8 cellular contexts compared by ENCODE assay signal in the genomic region with DNA sequence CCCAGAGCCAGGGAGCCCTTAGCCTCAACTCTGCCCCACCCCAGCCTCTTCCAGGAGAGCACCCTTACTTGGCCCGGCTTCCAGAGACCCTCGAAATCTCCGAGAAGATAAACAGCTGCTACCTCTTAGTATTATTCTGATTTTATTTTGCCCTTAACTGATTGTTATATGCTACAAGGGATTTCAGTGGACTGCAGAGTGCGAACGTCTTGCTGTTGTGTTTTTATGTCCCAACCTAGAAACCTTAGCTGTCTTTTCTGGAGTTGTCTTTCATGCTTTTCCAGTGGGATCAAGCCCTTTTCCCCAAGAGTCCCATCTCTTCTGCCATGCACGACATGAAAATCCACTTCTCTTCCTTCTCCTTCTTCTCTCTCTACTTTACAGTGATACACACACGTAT. TPM values are rescaled to one million over a fixed set of nuclear protein-coding genes. Genes with fewer than 3 reads are reported as not detected.
"Had no signal": no experiment of that assay in that cellular context is flagged by ENCODE, and none has a peak within 500 bp of the region (broad histone marks: within the 10 kb centered on the region; RNA-seq: fewer than 3 reads in every experiment).

No MANE protein-coding gene starts in this region.

- H3K36me3 Mint-ChIP-seq: IgD-negative memory B cell had no signal

- H3K4me3 Mint-ChIP-seq: GM23338, H9, IgD-negative memory B cell had no signal

- H2AFZ ChIP-seq: GM23338 had no signal

- H3K4me3 ChIP-seq: GM23338 had no signal

- H3K4me2 ChIP-seq: GM23338 had no signal

- H3K27ac Mint-ChIP-seq: GM23338, IgD-negative memory B cell had no signal

- ATAC-seq: GM23338 had no signal

- DNase-seq: H9, HCEC 1CT had no signal

- FAIRE-seq: H1, H54, HTR-8/SVneo had no signal

- H3K9me3 Mint-ChIP-seq: GM23338, H9, IgD-negative memory B cell had no signal

- H3K4me1 Mint-ChIP-seq: GM23338 had no signal

RNA-seq across cellular contexts. Expression of a gene that starts 47.0 kb away (rescaled TPM):
- total RNA-seq: GM23338, H1, H9 had no signal
- polyA plus RNA-seq: GM23338, H1 had no signal

RNA-seq across cellular contexts. Expression of a gene that starts 59.3 kb away (rescaled TPM):
- total RNA-seq: HT-29 had no signal
